9 cellular contexts compared by ENCODE assay signal in the genomic region with DNA sequence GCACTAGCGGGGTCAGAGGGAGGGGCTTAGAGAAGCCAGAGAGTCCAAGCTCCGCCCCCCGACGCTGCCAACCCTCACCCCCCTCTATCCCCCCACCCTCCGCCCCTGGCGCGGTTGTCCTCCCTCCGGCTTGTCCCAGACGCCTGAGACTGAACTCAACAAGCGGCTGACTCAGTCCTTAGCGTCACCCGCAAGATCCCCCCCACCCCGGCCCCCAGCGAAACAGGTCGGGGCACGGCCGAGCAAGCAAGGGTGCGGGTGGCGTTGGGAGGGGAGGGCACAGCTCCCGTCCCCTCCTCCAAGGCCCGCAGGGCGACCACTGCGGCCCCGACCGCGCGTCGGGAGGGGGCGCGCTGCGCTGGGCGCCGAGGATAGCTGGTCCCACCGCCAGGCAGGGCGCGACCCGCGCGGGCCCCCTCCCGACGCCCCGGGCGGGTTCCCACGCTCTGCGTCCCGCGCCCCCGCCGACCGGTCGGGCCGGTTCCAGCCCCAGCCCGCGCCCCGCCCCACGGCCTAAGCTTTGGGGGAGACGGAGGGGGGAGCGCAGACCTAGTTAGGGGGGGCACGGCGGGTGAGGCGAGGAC. TPM values are rescaled to one million over a fixed set of nuclear protein-coding genes. Genes with fewer than 3 reads are reported as not detected.
A peak's percentile ranks its signal among the peaks of the same experiment; 100 is the strongest.
DNase-seq lines count a peak whose midpoint lies in the region; ATAC-seq and TF ChIP-seq lines count a peak whose summit lies in the region.
"Had no signal": no experiment of that assay in that cellular context is flagged by ENCODE, and none has a peak within 500 bp of the region (broad histone marks: within the 10 kb centered on the region; RNA-seq: fewer than 3 reads in every experiment).

No MANE protein-coding gene starts in this region.

- peak; percentile 58 for DNase-seq in AG10803 (ENCODE audit: low read depth)
- peak; percentile 67 for DNase-seq in HEK293T (ENCODE audit: extremely low spot score)
- peak; percentile 64 for DNase-seq in WERI-Rb-1
- DNase-seq in left ventricle myocardium inferior: peak; percentile 39
- DNase-seq in gastrocnemius medialis: no peak
- DNase-seq in cerebellar nuclear complex (lab: John Stamatoyannopoulos, UW): no peak

- no peaks in the 10 kb centered on the region for H3K36me3 ChIP-seq in WERI-Rb-1
- H3K36me3 ChIP-seq in left ventricle myocardium inferior: no peaks in the 10 kb centered on the region
- H3K36me3 ChIP-seq in gastrocnemius medialis: no peaks in the 10 kb centered on the region

- CTCF ChIA-PET in HEK293T (lab: Yijun Ruan, JAX): interaction anchor here (0.5 to 1.6 kb wide), 4 partner anchors 9 to 594 kb away, joined by 3 to 4 read pairs (median 4); no protein-coding TSS in a partner anchor

- intact Hi-C loops in left ventricle myocardium inferior (cut with micrococcal nuclease) (no loop called here), gastrocnemius medialis (cut with DNase I; ENCODE audit: low total_unique reads) (no loop called here)

- H3K9me3 ChIP-seq in WERI-Rb-1 (ENCODE audit: severe bottlenecking) (no peaks in the 10 kb centered on the region), left ventricle myocardium inferior (replicated peaks) (no peaks in the 10 kb centered on the region), gastrocnemius medialis (no peaks in the 10 kb centered on the region)

- in situ Hi-C loops in gastrocnemius medialis (cut with MboI; ENCODE audit: low sequenced_read_pairs in 4 of 4): no loop called here

- POLR2A ChIA-PET in HEK293T (lab: Yijun Ruan, JAX): no interaction called here

- H3K4me1 ChIP-seq in left ventricle myocardium inferior: peaks cover 33% of the 10 kb centered on the region
- H3K4me1 ChIP-seq in gastrocnemius medialis: peaks cover 0 to 13% of the 10 kb centered on the region in 2 donors

- no peak overlapping the region for H3K27ac ChIP-seq in WERI-Rb-1
- H3K27ac ChIP-seq in left ventricle myocardium inferior (replicated peaks): peak overlapping the region; percentile 83
- H3K27ac ChIP-seq in gastrocnemius medialis: peak overlapping the region; percentile 49 to 72 (median 64)

- H3K27me3 ChIP-seq in WERI-Rb-1 (ENCODE audit: insufficient read depth, low read depth, severe bottlenecking) (no peaks in the 10 kb centered on the region), left ventricle myocardium inferior (ENCODE audit: low read depth) (peaks cover 87% of the 10 kb centered on the region), gastrocnemius medialis (peaks cover 42 to 65% (median 64%) of the 10 kb centered on the region in 3 donors)

- TF ChIP-seq CTCF in AG10803 (conservative IDR thresholded peaks at IDR 0.05; ENCODE audit: low read length) (no peak), WERI-Rb-1 (IDR thresholded peaks at IDR 0.05; ENCODE audit: low read depth, low read length) (peak; percentile 61), left ventricle myocardium inferior (IDR thresholded peaks at IDR 0.05; ENCODE audit: borderline replicate concordance) (peak; percentile 23), gastrocnemius medialis (IDR thresholded peaks at IDR 0.05 in 4 of 5, conservative IDR thresholded peaks at IDR 0.05 in 1 of 5) (no peak)

- H3K4me3 ChIP-seq in AG10803 (ENCODE audit: low read length) (peak overlapping the region; percentile 50), WERI-Rb-1 (ENCODE audit: low read depth, low read length) (peak overlapping the region; percentile 49), left ventricle myocardium inferior (peak overlapping the region; percentile 66), gastrocnemius medialis (peak overlapping the region; percentile 19 to 41 (median 37))

- TF ChIP-seq POLR2A in gastrocnemius medialis (IDR thresholded peaks at IDR 0.05): no peak

- ATAC-seq in gastrocnemius medialis (peak in 1 of 2 donors; percentile 28), GM21360 (IDR thresholded peaks at IDR 0.05; ENCODE audit: unreplicated experiment) (no peak), HG03432 (IDR thresholded peaks at IDR 0.05; ENCODE audit: unreplicated experiment) (no peak)

TF ChIP-seq in HEK293T, 16 proteins besides CTCF, POLR2A, EP300 and RAD21:
- TF ChIP-seq ARNT (IDR thresholded peaks at IDR 0.05) (no peak), NFRKB (IDR thresholded peaks at IDR 0.05) (no peak), LEF1 (IDR thresholded peaks at IDR 0.05; ENCODE audit: borderline replicate concordance) (no peak), FOXA1 (IDR thresholded peaks at IDR 0.05) (no peak)

RNA-seq across cellular contexts. Expression of a gene that starts 5.3 kb away (rescaled TPM):
- 21.7 TPM for total RNA-seq in left ventricle myocardium inferior
- total RNA-seq in gastrocnemius medialis: 10 to 100 TPM in 3 of 4 donors, 1 to 10 TPM in 1; 6.4 to 53.3 (median 32.7) TPM

RNA-seq across cellular contexts. Expression of a gene that starts 36.8 kb away (rescaled TPM):
- total RNA-seq in left ventricle myocardium inferior (not detected), gastrocnemius medialis (not detected)
- total RNA-seq: glomerular endothelial cell had no signal

Comparison
In these comparisons a context has a peak if more than half of its experiments do, and no peak if none do; other contexts are left out.
1. DNase-seq: peak in AG10803 (single experiment), HEK293T (single experiment), WERI-Rb-1 (single experiment) and left ventricle myocardium inferior (single experiment); none in gastrocnemius medialis (0 of 2) and cerebellar nuclear complex (0 of 2).
2. CTCF ChIP-seq: peak in WERI-Rb-1 (single experiment) and left ventricle myocardium inferior (single experiment); none in AG10803 (single experiment) and gastrocnemius medialis (0 of 5).
3. Peak in every context shown above with its lines, with median percentiles within 50 percentile points of each other: H3K4me3 ChIP-seq.